ENCODE assay signal across 11 cellular contexts in genomic region chr21:46621457-46622182, GRCh38. TPM values are rescaled to one million over a fixed set of nuclear protein-coding genes. Genes with fewer than 3 reads are reported as not detected.
DNase-seq lines count a peak whose midpoint lies in the region; ATAC-seq and TF ChIP-seq lines count a peak whose summit lies in the region.
"Had no signal": no experiment of that assay in that cellular context is flagged by ENCODE, and none has a peak within 500 bp of the region (broad histone marks: within the 10 kb centered on the region; RNA-seq: fewer than 3 reads in every experiment).

No MANE protein-coding gene starts in this region.

- intact Hi-C loops in lower leg skin (cut with DNase I; ENCODE audit: low total_unique reads), result no loop called here

- H2AFZ ChIP-seq in SK-N-SH (ENCODE audit: low read depth), result 0 out of 2 replicates have a peak overlapping the region, but pooled peaks have one; percentile 35

- no peaks in the 10 kb centered on the region for H3K27me3 ChIP-seq in SK-N-SH (ENCODE audit: insufficient read depth)

- H3K4me3 ChIP-seq in SK-N-SH (ENCODE audit: low read depth in 2 of 2, low read length in 1 of 2), result no peak overlapping the region
- H3K4me3 ChIP-seq in lower leg skin (ENCODE audit: low read depth, poor library complexity, severe bottlenecking), result no peak overlapping the region

- ATAC-seq in SK-N-SH treated with all-trans-retinoic acid at 6 μM for 48 hours (no peak), left lobe of liver (peak; percentile 78), HG02623 (IDR thresholded peaks at IDR 0.05; ENCODE audit: unreplicated experiment) (no peak)
- ATAC-seq in activated naive CD8-positive, alpha-beta T cell treated with anti-CD3 and anti-CD28 coated beads, Interleukin-2, amount 50 U/mL, for 24 hours, result peak; percentile 26
- peak; percentile 48 for ATAC-seq in stimulated activated naive CD8-positive, alpha-beta T cell treated with anti-CD3 and anti-CD28 coated beads, Interleukin-15, amount 100 ng/mL, for 72 hours
- ATAC-seq: PC-3 had no signal

- no peak overlapping the region for H3K4me3 Mint-ChIP-seq in activated naive CD8-positive, alpha-beta T cell treated with anti-CD3 and anti-CD28 coated beads, Interleukin-2, amount 50 U/mL, for 24 hours
- peak overlapping the region; percentile 73 to 74 for H3K4me3 Mint-ChIP-seq in stimulated activated naive CD8-positive, alpha-beta T cell treated with anti-CD3 and anti-CD28 coated beads, Interleukin-15, amount 100 ng/mL, for 72 hours

- H3K9me3 Mint-ChIP-seq in activated naive CD8-positive, alpha-beta T cell treated with anti-CD3 and anti-CD28 coated beads, Interleukin-2, amount 50 U/mL, for 24 hours, result peaks cover 6% of the 10 kb centered on the region
- peaks cover 0 to 13% of the 10 kb centered on the region in 2 donors for H3K9me3 Mint-ChIP-seq in stimulated activated naive CD8-positive, alpha-beta T cell treated with anti-CD3 and anti-CD28 coated beads, Interleukin-15, amount 100 ng/mL, for 72 hours

- no peaks in the 10 kb centered on the region for H3K9me2 ChIP-seq in SK-N-SH

- no peak for TF ChIP-seq CTCF in SK-N-SH (IDR thresholded peaks at IDR 0.05)
- no peak for TF ChIP-seq CTCF in lower leg skin (IDR thresholded peaks at IDR 0.05)

- peak overlapping the region; percentile 77 for H3K27ac Mint-ChIP-seq in activated naive CD8-positive, alpha-beta T cell treated with anti-CD3 and anti-CD28 coated beads, Interleukin-2, amount 50 U/mL, for 24 hours
- peak overlapping the region; percentile 94 to 96 for H3K27ac Mint-ChIP-seq in stimulated activated naive CD8-positive, alpha-beta T cell treated with anti-CD3 and anti-CD28 coated beads, Interleukin-15, amount 100 ng/mL, for 72 hours

- no peak overlapping the region for H3K9ac ChIP-seq in SK-N-SH

- no peak for TF ChIP-seq RAD21 in SK-N-SH (IDR thresholded peaks at IDR 0.05; ENCODE audit: low read length)

- H3K9me3 ChIP-seq in SK-N-SH, result peaks cover 9% of the 10 kb centered on the region

- H3K79me2 ChIP-seq in SK-N-SH (ENCODE audit: insufficient read depth), result no peaks in the 10 kb centered on the region

- no peaks in the 10 kb centered on the region for H4K20me1 ChIP-seq in SK-N-SH (ENCODE audit: insufficient read depth)

- no peak overlapping the region for H3K4me2 ChIP-seq in SK-N-SH

- no peak for TF ChIP-seq EP300 in SK-N-SH (IDR thresholded peaks at IDR 0.05; ENCODE audit: borderline replicate concordance in 1 of 2, low read depth in 1 of 2, low read length in 1 of 2)

- H3K4me1 ChIP-seq in SK-N-SH (ENCODE audit: control insufficient read depth in 1 of 2, insufficient read depth in 2 of 2, low read depth in 1 of 2, low read length in 1 of 2), result no peaks in the 10 kb centered on the region

- H3K36me3 Mint-ChIP-seq in activated naive CD8-positive, alpha-beta T cell treated with anti-CD3 and anti-CD28 coated beads, Interleukin-2, amount 50 U/mL, for 24 hours (ENCODE audit: low read depth), result no peaks in the 10 kb centered on the region

- POLR2A ChIA-PET in SK-N-SH (lab: Yijun Ruan, JAX), result interaction anchor here (1.0 kb wide), 1 partner anchor 17 kb away, joined by 4 read pairs; the partner anchor contains the start of gene S100B

- no peak overlapping the region for H3K27ac ChIP-seq in SK-N-SH (ENCODE audit: low read depth in 2 of 2, low read length in 1 of 2)
- H3K27ac ChIP-seq: 22Rv1 had no signal

- H3K4me1 Mint-ChIP-seq in activated naive CD8-positive, alpha-beta T cell treated with anti-CD3 and anti-CD28 coated beads, Interleukin-2, amount 50 U/mL, for 24 hours, result peaks cover 44% of the 10 kb centered on the region
- peaks cover 65% of the 10 kb centered on the region for H3K4me1 Mint-ChIP-seq in stimulated activated naive CD8-positive, alpha-beta T cell treated with anti-CD3 and anti-CD28 coated beads, Interleukin-15, amount 100 ng/mL, for 72 hours

- no peak for TF ChIP-seq POLR2A in lower leg skin (IDR thresholded peaks at IDR 0.05)

- 74% methylated on average over 7 of the region's 9 CpGs for WGBS in SK-N-SH (ENCODE audit: low lambda C conversion rate)
- 73 to 80% methylated on average over 9 of the region's 9 CpGs for WGBS in lower leg skin, 2 donors

- H3K27me3 Mint-ChIP-seq in activated naive CD8-positive, alpha-beta T cell treated with anti-CD3 and anti-CD28 coated beads, Interleukin-2, amount 50 U/mL, for 24 hours, result no peaks in the 10 kb centered on the region
- no peaks in the 10 kb centered on the region for H3K27me3 Mint-ChIP-seq in stimulated activated naive CD8-positive, alpha-beta T cell treated with anti-CD3 and anti-CD28 coated beads, Interleukin-15, amount 100 ng/mL, for 72 hours

- CTCF ChIA-PET in SK-N-SH (lab: Yijun Ruan, JAX), result no interaction called here

- no peaks in the 10 kb centered on the region for H3K36me3 ChIP-seq in SK-N-SH (replicated peaks in 1 of 2; ENCODE audit: control insufficient read depth in 1 of 2, insufficient read depth in 2 of 2, low read length in 1 of 2)

- DNase-seq in SK-N-SH (no peak), left lobe of liver (ENCODE audit: low spot score) (no peak), NCI-H2081 (lab: John Stamatoyannopoulos, UW) (no peak), lower leg skin (ENCODE audit: low spot score in 2 of 2) (no peak)
- no peak for DNase-seq in activated naive CD8-positive, alpha-beta T cell treated with anti-CD3 and anti-CD28 coated beads, Interleukin-2, amount 50 U/mL, for 24 hours
- DNase-seq in stimulated activated naive CD8-positive, alpha-beta T cell treated with anti-CD3 and anti-CD28 coated beads, Interleukin-15, amount 100 ng/mL, for 72 hours, result no peak
- DNase-seq: cortex of kidney, PC-3 had no signal

- no peaks in the 10 kb centered on the region for H3F3A ChIP-seq in SK-N-SH (replicated peaks; ENCODE audit: insufficient read depth)

TF ChIP-seq in SK-N-SH, 30 proteins besides CTCF, POLR2A, EP300 and RAD21 (continues in another document):
- TF ChIP-seq ELF1 (IDR thresholded peaks at IDR 0.05), result no peak
- TF ChIP-seq MEF2A (IDR thresholded peaks at IDR 0.05; ENCODE audit: borderline replicate concordance, low read depth), result no peak
- TF ChIP-seq RFX5 (IDR thresholded peaks at IDR 0.05; ENCODE audit: low read length), result no peak
- TF ChIP-seq EZH2phosphoT487 (IDR thresholded peaks at IDR 0.05; ENCODE audit: borderline replicate concordance, low read depth), result no peak
- TF ChIP-seq, protein P1, sequence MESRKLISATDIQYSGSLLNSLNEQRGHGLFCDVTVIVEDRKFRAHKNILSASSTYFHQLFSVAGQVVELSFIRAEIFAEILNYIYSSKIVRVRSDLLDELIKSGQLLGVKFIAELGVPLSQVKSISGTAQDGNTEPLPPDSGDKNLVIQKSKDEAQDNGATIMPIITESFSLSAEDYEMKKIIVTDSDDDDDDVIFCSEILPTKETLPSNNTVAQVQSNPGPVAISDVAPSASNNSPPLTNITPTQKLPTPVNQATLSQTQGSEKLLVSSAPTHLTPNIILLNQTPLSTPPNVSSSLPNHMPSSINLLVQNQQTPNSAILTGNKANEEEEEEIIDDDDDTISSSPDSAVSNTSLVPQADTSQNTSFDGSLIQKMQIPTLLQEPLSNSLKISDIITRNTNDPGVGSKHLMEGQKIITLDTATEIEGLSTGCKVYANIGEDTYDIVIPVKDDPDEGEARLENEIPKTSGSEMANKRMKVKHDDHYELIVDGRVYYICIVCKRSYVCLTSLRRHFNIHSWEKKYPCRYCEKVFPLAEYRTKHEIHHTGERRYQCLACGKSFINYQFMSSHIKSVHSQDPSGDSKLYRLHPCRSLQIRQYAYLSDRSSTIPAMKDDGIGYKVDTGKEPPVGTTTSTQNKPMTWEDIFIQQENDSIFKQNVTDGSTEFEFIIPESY (IDR thresholded peaks at IDR 0.05; ENCODE audit: borderline replicate concordance, low read depth), result no peak
- TF ChIP-seq SMC3 (IDR thresholded peaks at IDR 0.05; ENCODE audit: low read depth, low read length), result no peak
- TF ChIP-seq CHD2 (IDR thresholded peaks at IDR 0.05; ENCODE audit: low read length, partially characterized antibody), result no peak

TF ChIP-seq in SK-N-SH treated with all-trans-retinoic acid at 6 μM for 48 hours, 23 proteins besides CTCF, POLR2A, EP300 and RAD21 (continues in another document):
- TF ChIP-seq, protein P2, sequence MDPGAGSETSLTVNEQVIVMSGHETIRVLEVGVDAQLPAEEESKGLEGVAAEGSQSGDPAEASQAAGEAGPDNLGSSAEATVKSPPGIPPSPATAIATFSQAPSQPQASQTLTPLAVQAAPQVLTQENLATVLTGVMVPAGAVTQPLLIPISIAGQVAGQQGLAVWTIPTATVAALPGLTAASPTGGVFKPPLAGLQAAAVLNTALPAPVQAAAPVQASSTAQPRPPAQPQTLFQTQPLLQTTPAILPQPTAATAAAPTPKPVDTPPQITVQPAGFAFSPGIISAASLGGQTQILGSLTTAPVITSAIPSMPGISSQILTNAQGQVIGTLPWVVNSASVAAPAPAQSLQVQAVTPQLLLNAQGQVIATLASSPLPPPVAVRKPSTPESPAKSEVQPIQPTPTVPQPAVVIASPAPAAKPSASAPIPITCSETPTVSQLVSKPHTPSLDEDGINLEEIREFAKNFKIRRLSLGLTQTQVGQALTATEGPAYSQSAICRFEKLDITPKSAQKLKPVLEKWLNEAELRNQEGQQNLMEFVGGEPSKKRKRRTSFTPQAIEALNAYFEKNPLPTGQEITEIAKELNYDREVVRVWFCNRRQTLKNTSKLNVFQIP (CRISPR knock-in tag; IDR thresholded peaks at IDR 0.05; ENCODE audit: borderline replicate concordance, low read depth), result no peak
- TF ChIP-seq TCF4 (CRISPR knock-in tag; IDR thresholded peaks at IDR 0.05; ENCODE audit: borderline replicate concordance), result no peak

RNA-seq across cellular contexts. Expression of gene PRMT2, which starts 13.9 kb away (rescaled TPM):
- 274 and 278 TPM in 2 replicates for polyA plus RNA-seq in SK-N-SH (2012; rRNA removed)
- 224 and 249 TPM in 2 replicates for polyA plus RNA-seq in SK-N-SH (2012; cell fraction: cytosol; rRNA removed)
- 250 and 278 TPM in 2 replicates for polyA plus RNA-seq in SK-N-SH (2012; cell fraction: nucleus; rRNA removed)
- total RNA-seq in left lobe of liver (15.3 TPM), lower leg skin (100 to 1,000 TPM in 2 of 4 donors, 10 to 100 TPM in 2; 88.0 to 115 (median 95.2) TPM)

RNA-seq across cellular contexts. Expression of gene S100B, which starts 16.7 kb away (rescaled TPM):
- 0.12 and 0.24 TPM in 2 replicates for polyA plus RNA-seq in SK-N-SH (2012; rRNA removed)
- polyA plus RNA-seq in SK-N-SH (2012; cell fraction: cytosol; rRNA removed), result 0.62 and 0.72 TPM in 2 replicates
- not detected in 2 replicates for polyA plus RNA-seq in SK-N-SH (2012; cell fraction: nucleus; rRNA removed)
- not detected for total RNA-seq in left lobe of liver
- 10 to 100 TPM in 3 of 4 donors, 1 to 10 TPM in 1; 5.4 to 18.3 (median 13.7) TPM for total RNA-seq in lower leg skin
- total RNA-seq: PC-3 had no signal

Comparison
In these comparisons a context has a peak if more than half of its experiments do, and no peak if none do; other contexts are left out.
1. ATAC-seq: peak in activated naive CD8-positive, alpha-beta T cell treated with anti-CD3 and anti-CD28 coated beads, Interleukin-2, amount 50 U/mL, for 24 hours (single experiment), left lobe of liver (single experiment) and stimulated activated naive CD8-positive, alpha-beta T cell treated with anti-CD3 and anti-CD28 coated beads, Interleukin-15, amount 100 ng/mL, for 72 hours (single experiment); none in SK-N-SH treated with all-trans-retinoic acid at 6 μM for 48 hours (single experiment) and HG02623 (single experiment).